ENCODE assay signal across 1 cellular context in genomic region chr16:29789775-29790182, GRCh38.
TF ChIP-seq lines count a peak whose summit lies in the region.

No MANE protein-coding gene starts in this region.

TF ChIP-seq in K562, 482 proteins besides CTCF, POLR2A, EP300 and RAD21 (continues in another document):
- TF ChIP-seq SNAPC5 (CRISPR knock-in tag; IDR thresholded peaks at IDR 0.05) (no peak), BRCA1 (IDR thresholded peaks at IDR 0.05) (no peak), BRCA1 (CRISPR knock-in tag; IDR thresholded peaks at IDR 0.05) (0 out of 2 replicates have a peak, but pooled peaks have one; percentile 72), ARID4B (CRISPR knock-in tag; IDR thresholded peaks at IDR 0.05) (peak; percentile 6; the same call in 1 of the 2 replicates), MLLT1 (IDR thresholded peaks at IDR 0.05) (0 out of 4 replicates have a peak, but pooled peaks of 1 of the 2 experiments have one; percentile 46), SMC3 (conservative IDR thresholded peaks at IDR 0.05; ENCODE audit: insufficient read depth, low read depth, low read length) (no peak), ZNF253 (CRISPR knock-in tag; conservative IDR thresholded peaks at IDR 0.05) (no peak), DPF2 (IDR thresholded peaks at IDR 0.05) (no peak), SIN3A (IDR thresholded peaks at IDR 0.05; ENCODE audit: borderline replicate concordance in 2 of 2, control insufficient read depth in 1 of 2, low read depth in 2 of 2, low read length in 2 of 2) (no peak), ZBTB49 (CRISPR knock-in tag; IDR thresholded peaks at IDR 0.05; ENCODE audit: borderline replicate concordance) (no peak), ZC3H4 (CRISPR knock-in tag; IDR thresholded peaks at IDR 0.05; ENCODE audit: borderline replicate concordance) (0 out of 2 replicates have a peak, but pooled peaks have one; percentile 89), ZBTB5 (IDR thresholded peaks at IDR 0.05) (no peak), SREBF2 (CRISPR knock-in tag; IDR thresholded peaks at IDR 0.05) (no peak), ZNF407 (IDR thresholded peaks at IDR 0.05; ENCODE audit: low read depth) (no peak), PREB (CRISPR knock-in tag; IDR thresholded peaks at IDR 0.05) (no peak), PRDM10 (IDR thresholded peaks at IDR 0.05; ENCODE audit: partially characterized antibody) (peak; percentile 54), CEBPZ (IDR thresholded peaks at IDR 0.05; ENCODE audit: borderline replicate concordance, low read depth, low read length) (no peak), POLR2AphosphoS2 (IDR thresholded peaks at IDR 0.05; ENCODE audit: low read length) (no peak), NR3C1 (CRISPR knock-in tag; IDR thresholded peaks at IDR 0.05) (no peak), KLF1 (tag; IDR thresholded peaks at IDR 0.05) (no peak), SREBF1 (IDR thresholded peaks at IDR 0.05; ENCODE audit: borderline replicate concordance, low read depth, low read length) (no peak)
